Comparison of ENCODE assay signal across 1 cellular context in genomic region chr14:100138082-100138787, GRCh38.
TF ChIP-seq lines count a peak whose summit lies in the region.

No MANE protein-coding gene starts in this region.

TF ChIP-seq in GM23338, 12 proteins besides CTCF, POLR2A, EP300 and RAD21 (continued from another document):
- TF ChIP-seq ZNF462 (CRISPR knock-in tag; IDR thresholded peaks at IDR 0.05), result no peak
- no peak for TF ChIP-seq REST (IDR thresholded peaks at IDR 0.05; ENCODE audit: unreplicated experiment)
- no peak for TF ChIP-seq POLR2AphosphoS5 (IDR thresholded peaks at IDR 0.05; ENCODE audit: low read depth)
TF ChIP-seq in GM23338: peak in this region for 0.
